Comparison of ENCODE assay signal across 1 cellular context in the genomic region with DNA sequence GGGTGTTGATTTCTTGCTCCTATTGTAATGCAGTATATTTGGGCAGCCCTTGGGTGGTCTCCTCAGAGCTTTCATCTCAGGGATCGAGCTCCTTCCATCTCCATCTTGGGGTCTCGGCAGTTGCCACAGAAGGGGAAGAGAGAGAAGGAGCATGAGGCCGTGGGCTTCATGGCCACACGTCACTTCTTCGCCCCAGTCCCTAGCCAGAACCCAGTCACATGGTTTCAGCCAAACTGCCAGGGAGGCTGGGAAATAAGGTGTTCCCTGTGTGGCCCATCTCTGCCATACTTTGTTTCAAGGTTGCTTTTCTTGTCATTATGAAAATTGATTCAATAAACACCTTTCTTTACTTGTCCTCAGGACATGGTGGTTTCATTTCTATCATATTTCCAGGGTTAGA.
TF ChIP-seq lines count a peak whose summit lies in the region.

No MANE protein-coding gene starts in this region.

TF ChIP-seq in H1, 55 proteins besides CTCF, POLR2A, EP300 and RAD21 (continued from another document):
- TF ChIP-seq, protein P1, sequence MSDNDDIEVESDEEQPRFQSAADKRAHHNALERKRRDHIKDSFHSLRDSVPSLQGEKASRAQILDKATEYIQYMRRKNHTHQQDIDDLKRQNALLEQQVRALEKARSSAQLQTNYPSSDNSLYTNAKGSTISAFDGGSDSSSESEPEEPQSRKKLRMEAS (IDR thresholded peaks at IDR 0.05) = no peak
- TF ChIP-seq SP4 (IDR thresholded peaks at IDR 0.05; ENCODE audit: low read length) (no peak), ASH2L (IDR thresholded peaks at IDR 0.05; ENCODE audit: low read length) (no peak), KDM4A (IDR thresholded peaks at IDR 0.05; ENCODE audit: low read depth, low read length, severe bottlenecking) (no peak), KDM5A (IDR thresholded peaks at IDR 0.05; ENCODE audit: low read length) (no peak), SAP30 (IDR thresholded peaks at IDR 0.05; ENCODE audit: insufficient read depth, insufficient replicate concordance, low read length) (no peak), NRF1 (IDR thresholded peaks at IDR 0.05; ENCODE audit: low read depth, low read length) (no peak), POU5F1 (IDR thresholded peaks at IDR 0.05; ENCODE audit: low read depth, low read length) (no peak), HDAC6 (IDR thresholded peaks at IDR 0.05; ENCODE audit: low read depth, low read length) (no peak), TCF12 (IDR thresholded peaks at IDR 0.05; ENCODE audit: low read depth, low read length) (no peak), RBBP5 (IDR thresholded peaks at IDR 0.05; ENCODE audit: borderline replicate concordance, low read depth, low read length) (no peak), SIN3A (conservative IDR thresholded peaks at IDR 0.05 in 1 of 2, IDR thresholded peaks at IDR 0.05 in 1 of 2; ENCODE audit: low read depth in 1 of 2, low read length in 2 of 2) (no peak), SIX5 (IDR thresholded peaks at IDR 0.05; ENCODE audit: low read depth, low read length) (no peak), GABPA (IDR thresholded peaks at IDR 0.05; ENCODE audit: borderline replicate concordance, insufficient read depth, low read length) (no peak), CHD2 (IDR thresholded peaks at IDR 0.05; ENCODE audit: low read length) (no peak), ATF3 (IDR thresholded peaks at IDR 0.05; ENCODE audit: insufficient read depth, low read depth, low read length) (no peak)
